1 cellular context compared by ENCODE assay signal in genomic region chr7:129495987-129496386, GRCh38.
TF ChIP-seq lines count a peak whose summit lies in the region.

No MANE protein-coding gene starts in this region.

TF ChIP-seq in GM23338, 12 proteins besides CTCF, POLR2A, EP300 and RAD21 (continued from another document):
- no peak for TF ChIP-seq ETS1 (IDR thresholded peaks at IDR 0.05)
- TF ChIP-seq JUNB (IDR thresholded peaks at IDR 0.05; ENCODE audit: unreplicated experiment): no peak
- no peak for TF ChIP-seq NANOG (IDR thresholded peaks at IDR 0.05; ENCODE audit: borderline replicate concordance)
- no peak for TF ChIP-seq ZNF114 (CRISPR knock-in tag; IDR thresholded peaks at IDR 0.05)
- no peak for TF ChIP-seq ZNF462 (CRISPR knock-in tag; IDR thresholded peaks at IDR 0.05)
